9 cellular contexts compared by ENCODE assay signal in genomic region chr3:49164983-49165720, GRCh38. TPM values are rescaled to one million over a fixed set of nuclear protein-coding genes. Genes with fewer than 3 reads are reported as not detected.
DNase-seq lines count a peak whose midpoint lies in the region; FAIRE-seq and TF ChIP-seq lines count a peak whose summit lies in the region.
"Had no signal": no experiment of that assay in that cellular context is flagged by ENCODE, and none has a peak within 500 bp of the region (broad histone marks: within the 10 kb centered on the region; RNA-seq: fewer than 3 reads in every experiment).

No MANE protein-coding gene starts in this region.

- H3K36me3 Mint-ChIP-seq in activated CD4-positive, alpha-beta T cell treated with anti-CD3 and anti-CD28 coated beads, Interleukin-2, amount 10 ng/mL, durations not matched to agents 24 days and 14 days (ENCODE audit: low read depth), result peaks cover 38% of the 10 kb centered on the region
- peaks cover 29% of the 10 kb centered on the region for H3K36me3 Mint-ChIP-seq in activated naive CD8-positive, alpha-beta T cell treated with anti-CD3 and anti-CD28 coated beads for 36 hours

- peak overlapping the region; percentile 92 for H3K27ac Mint-ChIP-seq in activated CD4-positive, alpha-beta T cell treated with anti-CD3 and anti-CD28 coated beads, Interleukin-2, amount 10 ng/mL, durations not matched to agents 24 days and 14 days
- peak overlapping the region; percentile 92 for H3K27ac Mint-ChIP-seq in activated naive CD8-positive, alpha-beta T cell treated with anti-CD3 and anti-CD28 coated beads for 36 hours

- H3K4me1 ChIP-seq in kidney (ENCODE audit: control insufficient read depth in 1 of 2, insufficient read depth in 1 of 2, low read depth in 1 of 2, low read length in 2 of 2) (peaks cover 15 to 19% of the 10 kb centered on the region in 2 donors), testis (peaks cover 16% of the 10 kb centered on the region)

- no peaks in the 10 kb centered on the region for H3K27me3 Mint-ChIP-seq in activated CD4-positive, alpha-beta T cell treated with anti-CD3 and anti-CD28 coated beads, Interleukin-2, amount 10 ng/mL, durations not matched to agents 24 days and 14 days
- H3K27me3 Mint-ChIP-seq in activated naive CD8-positive, alpha-beta T cell treated with anti-CD3 and anti-CD28 coated beads for 36 hours, result no peaks in the 10 kb centered on the region

- peak overlapping the region in 1 of 2 donors; percentile 86 for H3K27ac ChIP-seq in kidney (ENCODE audit: low read depth in 2 of 2, low read length in 2 of 2)
- H3K27ac ChIP-seq in testis, result peak overlapping the region; percentile 83 to 91

- H3K9me3 ChIP-seq in kidney (ENCODE audit: control insufficient read depth in 1 of 2, low read length in 2 of 2), result no peaks in the 10 kb centered on the region
- no peaks in the 10 kb centered on the region for H3K9me3 ChIP-seq in testis

- no peak for FAIRE-seq in kidney (lab: Jason Lieb, UNC)

- no peak for TF ChIP-seq CTCF in kidney (IDR thresholded peaks at IDR 0.05; ENCODE audit: borderline replicate concordance, extremely low read depth, insufficient read depth)
- TF ChIP-seq CTCF in testis (IDR thresholded peaks at IDR 0.05), result no peak

- H3K4me3 Mint-ChIP-seq in activated CD4-positive, alpha-beta T cell treated with anti-CD3 and anti-CD28 coated beads, Interleukin-2, amount 10 ng/mL, durations not matched to agents 24 days and 14 days, result peak overlapping the region; percentile 95
- H3K4me3 Mint-ChIP-seq in activated naive CD8-positive, alpha-beta T cell treated with anti-CD3 and anti-CD28 coated beads for 36 hours, result peak overlapping the region; percentile 95

- 20% methylated on average over 6 of the region's 6 CpGs for WGBS in testis, 2 donors

- no peak for TF ChIP-seq POLR2A in testis (IDR thresholded peaks at IDR 0.05)

- no peaks in the 10 kb centered on the region for H3K27me3 ChIP-seq in testis

- DNase-seq in activated CD4-positive, alpha-beta T cell treated with anti-CD3 and anti-CD28 coated beads, Interleukin-2, amount 10 ng/mL, durations not matched to agents 24 days and 14 days, result no peak
- no peak for DNase-seq in activated CD4-positive, alpha-beta T cell treated with anti-CD3 and anti-CD28 coated beads for 4 hours
- no peak for DNase-seq in activated naive CD8-positive, alpha-beta T cell treated with anti-CD3 and anti-CD28 coated beads for 36 hours
- DNase-seq in kidney (no peak), testis (no peak), NCI-H2107 treated with DMSO at 0.1 percent for 48 hours (lab: John Stamatoyannopoulos, UW; ENCODE audit: unreplicated experiment) (no peak), cerebellum (ENCODE audit: low spot score) (no peak), dedifferentiated amniotic fluid mesenchymal stem cell (ENCODE audit: extremely low spot score) (no peak)

- peak overlapping the region; percentile 83 to 89 for H3K4me3 ChIP-seq in kidney (ENCODE audit: low read length in 2 of 2)
- peak overlapping the region; percentile 91 to 94 for H3K4me3 ChIP-seq in testis

- H3K36me3 ChIP-seq in kidney (ENCODE audit: control insufficient read depth in 1 of 2, insufficient read depth in 2 of 2, low read length in 2 of 2), result peaks cover 7 to 8% of the 10 kb centered on the region in 2 donors
- H3K36me3 ChIP-seq in testis (ENCODE audit: low read depth, missing control alignments), result no peaks in the 10 kb centered on the region

- peak overlapping the region; percentile 58 to 85 for H3K9ac ChIP-seq in kidney (ENCODE audit: low read length in 2 of 2)

- peaks cover 21% of the 10 kb centered on the region for H3K4me1 Mint-ChIP-seq in activated CD4-positive, alpha-beta T cell treated with anti-CD3 and anti-CD28 coated beads, Interleukin-2, amount 10 ng/mL, durations not matched to agents 24 days and 14 days
- H3K4me1 Mint-ChIP-seq in activated naive CD8-positive, alpha-beta T cell treated with anti-CD3 and anti-CD28 coated beads for 36 hours, result peaks cover 32% of the 10 kb centered on the region

- intact Hi-C loops in activated CD4-positive, alpha-beta T cell treated with anti-CD3 and anti-CD28 coated beads, Interleukin-2, amount 10 ng/mL, durations not matched to agents 24 days and 14 days (cut with micrococcal nuclease), result loop anchor here (10.0 kb wide), 1 partner anchor 180 kb away; the partner anchor contains the start of gene USP4
- intact Hi-C loops in kidney (cut with DNase I), result no loop called here
- intact Hi-C loops in testis (cut with DNase I; ENCODE audit: low total_unique reads), result no loop called here

- no peaks in the 10 kb centered on the region for H3K9me3 Mint-ChIP-seq in activated CD4-positive, alpha-beta T cell treated with anti-CD3 and anti-CD28 coated beads, Interleukin-2, amount 10 ng/mL, durations not matched to agents 24 days and 14 days
- no peaks in the 10 kb centered on the region for H3K9me3 Mint-ChIP-seq in activated naive CD8-positive, alpha-beta T cell treated with anti-CD3 and anti-CD28 coated beads for 36 hours

RNA-seq across cellular contexts. Expression of gene CCDC71, which starts 1.0 kb away (rescaled TPM):
- 25.7 and 26.7 TPM in 2 replicates for total RNA-seq in activated CD4-positive, alpha-beta T cell treated with anti-CD3 and anti-CD28 coated beads, Interleukin-2, amount 10 ng/mL, durations not matched to agents 24 days and 14 days
- 10 to 100 TPM; 30.0 to 30.9 TPM for total RNA-seq in activated naive CD8-positive, alpha-beta T cell treated with anti-CD3 and anti-CD28 coated beads for 36 hours
- total RNA-seq in kidney, result 27.6 TPM
- 21.0 TPM for polyA plus RNA-seq in kidney (ENCODE audit: insufficient read depth, low read depth, low replicate concordance)
- 10 to 100 TPM; 34.3 to 55.0 TPM for total RNA-seq in testis
- 27.6 TPM for polyA plus RNA-seq in testis (ENCODE audit: insufficient read depth, low read depth, low replicate concordance)
- 14.4 TPM for total RNA-seq in cerebellum

RNA-seq across cellular contexts. Expression of gene KLHDC8B, which starts 6.2 kb away (rescaled TPM):
- total RNA-seq in activated CD4-positive, alpha-beta T cell treated with anti-CD3 and anti-CD28 coated beads, Interleukin-2, amount 10 ng/mL, durations not matched to agents 24 days and 14 days, result 1.5 and 2.3 TPM in 2 replicates
- 1 to 10 TPM; 3.4 TPM for total RNA-seq in activated naive CD8-positive, alpha-beta T cell treated with anti-CD3 and anti-CD28 coated beads for 36 hours
- 23.4 TPM for total RNA-seq in kidney
- 36.5 TPM for polyA plus RNA-seq in kidney (ENCODE audit: insufficient read depth, low read depth, low replicate concordance)
- 10 to 100 TPM; 56.6 to 78.2 TPM for total RNA-seq in testis
- 55.8 TPM for polyA plus RNA-seq in testis (ENCODE audit: insufficient read depth, low read depth, low replicate concordance)
- 11.0 TPM for total RNA-seq in cerebellum

RNA-seq across cellular contexts. Expression of gene LAMB2, which starts 32.3 kb away (rescaled TPM):
- not detected in 2 replicates for total RNA-seq in activated CD4-positive, alpha-beta T cell treated with anti-CD3 and anti-CD28 coated beads, Interleukin-2, amount 10 ng/mL, durations not matched to agents 24 days and 14 days
- total RNA-seq in activated naive CD8-positive, alpha-beta T cell treated with anti-CD3 and anti-CD28 coated beads for 36 hours, result not detected
- 444 TPM for total RNA-seq in kidney
- 460 TPM for polyA plus RNA-seq in kidney (ENCODE audit: insufficient read depth, low read depth, low replicate concordance)
- 100 to 1,000 TPM; 336 to 503 TPM for total RNA-seq in testis
- polyA plus RNA-seq in testis (ENCODE audit: insufficient read depth, low read depth, low replicate concordance), result 276 TPM
- 79.4 TPM for total RNA-seq in cerebellum
- total RNA-seq: activated CD8-positive, alpha-beta memory T cell treated with anti-CD3 and anti-CD28 coated beads for 36 hours had no signal

RNA-seq across cellular contexts. Expression of gene USP19, which starts 44.5 kb away (rescaled TPM):
- total RNA-seq in activated CD4-positive, alpha-beta T cell treated with anti-CD3 and anti-CD28 coated beads, Interleukin-2, amount 10 ng/mL, durations not matched to agents 24 days and 14 days, result 57.2 and 64.9 TPM in 2 replicates
- total RNA-seq in activated naive CD8-positive, alpha-beta T cell treated with anti-CD3 and anti-CD28 coated beads for 36 hours, result 10 to 100 TPM; 50.8 to 55.5 TPM
- total RNA-seq in kidney, result 67.2 TPM
- 29.3 TPM for polyA plus RNA-seq in kidney (ENCODE audit: insufficient read depth, low read depth, low replicate concordance)
- total RNA-seq in testis, result 100 to 1,000 TPM in 1 of 2 donors, 10 to 100 TPM in 1; 82.7 to 102 TPM
- 77.2 TPM for polyA plus RNA-seq in testis (ENCODE audit: insufficient read depth, low read depth, low replicate concordance)
- 35.7 TPM for total RNA-seq in cerebellum

Comparison
In these comparisons a context has a peak if more than half of its experiments do, and no peak if none do; other contexts are left out.
1. RNA of gene LAMB2, which starts 32.3 kb away (total RNA-seq): 336 to 503 TPM in testis, 444 TPM in kidney (single experiment) and 79.4 TPM in cerebellum (single experiment); not detected in activated naive CD8-positive, alpha-beta T cell treated with anti-CD3 and anti-CD28 coated beads for 36 hours and not detected in activated CD4-positive, alpha-beta T cell treated with anti-CD3 and anti-CD28 coated beads, Interleukin-2, amount 10 ng/mL, durations not matched to agents 24 days and 14 days; every median in the first group is over 10 times any median in the second.